In the genomic region with DNA sequence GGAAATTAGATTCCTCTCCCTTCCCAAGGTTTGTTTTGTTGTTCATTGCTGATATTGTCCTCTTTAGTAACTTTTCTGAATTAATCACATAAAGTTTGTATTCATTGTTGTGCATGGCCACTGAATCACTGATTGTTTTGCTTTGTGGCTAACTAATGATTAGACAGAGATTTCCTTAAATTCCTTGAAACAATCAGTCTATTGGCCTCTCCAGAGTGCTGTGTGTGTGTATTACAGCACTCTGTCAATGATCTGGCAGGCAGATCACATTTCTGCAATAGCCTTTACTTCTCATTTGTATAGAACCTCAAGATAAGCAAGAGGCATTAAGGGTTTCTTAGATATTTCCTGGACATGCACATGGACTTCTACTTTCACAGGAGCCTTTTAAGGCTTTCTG, we compare ENCODE assay signal across 28 cellular contexts.
DNase-seq lines count a peak whose midpoint lies in the region; ATAC-seq and TF ChIP-seq lines count a peak whose summit lies in the region.
"Had no signal": no experiment of that assay in that cellular context is flagged by ENCODE, and none has a peak within 500 bp of the region (broad histone marks: within the 10 kb centered on the region; RNA-seq: fewer than 3 reads in every experiment).

No MANE protein-coding gene starts in this region.

- ATAC-seq in upper lobe of left lung (ENCODE audit: low FRiP score in 2 of 2), result no peak
- ATAC-seq: activated CD4-positive, CD25-positive, alpha-beta regulatory T cell treated with anti-CD3 and anti-CD28 coated beads, Interleukin-2, amount 50 U/mL, for 24 hours; foreskin keratinocyte; left cardiac atrium; mucosa of descending colon; natural killer cell had no signal

- no peak overlapping the region for H3K4me2 ChIP-seq in fibroblast of lung (ENCODE audit: extremely low read depth, insufficient read depth, low read length)

- DNase-seq in COLO829 (ENCODE audit: low spot score) (peak; percentile 28), SK-MEL-5 (ENCODE audit: low read depth, low spot score) (peak; percentile 7), fibroblast of lung (ENCODE audit: low read depth in 2 of 2) (peak; percentile 19 to 70), kidney glomerular epithelial cell (lab: John Stamatoyannopoulos, UW) (peak; percentile 28), GF-D8 (lab: John Stamatoyannopoulos, UW) (no peak), OCI-M2 (lab: John Stamatoyannopoulos, UW; ENCODE audit: unreplicated experiment) (no peak), upper lobe of left lung (no peak)
- no peak for DNase-seq in activated T-helper 2 cell treated with anti-CD3 and anti-CD28 coated beads, Interferon-gamma antibody, Interleukin-2, Interleukin-4, amounts not matched to agents 10 μg/mL and 5 μg/mL and 100 μg/mL, durations not matched to agents 14 hours and 24 hours and 36 hours (ENCODE audit: low spot score)
- DNase-seq: activated CD4-positive, alpha-beta T cell treated with anti-CD3 and anti-CD28 coated beads, Interleukin-2, amount 50 U/mL, for 4 hours; activated naive CD4-positive, alpha-beta T cell; activated T-cell treated with anti-CD3 and anti-CD28 coated beads, Interleukin-2, amount 50 U/mL, for 48 hours; DMS79; foreskin keratinocyte; left cardiac atrium; MM.1S; mucosa of descending colon; natural killer cell; NCI-H1417 treated with DMSO at 0.1 percent for 48 hours; NCI-H2081; NCI-H2227 treated with DMSO at 0.1 percent for 48 hours; occipital lobe; Peyer's patch; SHP77; stimulated activated CD4-positive, alpha-beta T cell treated with anti-CD3 and anti-CD28 coated beads, Interleukin-4, amount 100 ng/mL, for 24 hours; T-helper 2 cell; thyroid gland had no signal

- H3K27ac ChIP-seq in fibroblast of lung (ENCODE audit: insufficient read depth, low read length), result no peak overlapping the region
- no peak overlapping the region for H3K27ac ChIP-seq in upper lobe of left lung
- H3K27ac ChIP-seq: foreskin keratinocyte, Peyer's patch, thyroid gland had no signal

- in situ Hi-C loops in SK-MEL-5 (cut with HindIII; ENCODE audit: low pct_unique_long_range_greater_than_20kb, low sequenced_read_pairs), result no loop called here

- TF ChIP-seq POLR2A in upper lobe of left lung (IDR thresholded peaks at IDR 0.05), result no peak

- no peak overlapping the region for H3K9ac ChIP-seq in fibroblast of lung (ENCODE audit: insufficient read depth, low read length)

- H3K4me3 ChIP-seq in fibroblast of lung (replicated peaks in 1 of 4; ENCODE audit: control extremely low read depth in 1 of 4, insufficient read depth in 1 of 4, low read depth in 3 of 4, low read length in 4 of 4), result no peak overlapping the region
- no peak overlapping the region for H3K4me3 ChIP-seq in upper lobe of left lung
- H3K4me3 ChIP-seq: lung, mucosa of descending colon, Peyer's patch, thyroid gland had no signal

- no peaks in the 10 kb centered on the region for H3K79me2 ChIP-seq in fibroblast of lung (ENCODE audit: control insufficient read depth, insufficient read depth, low read length)

- H2AFZ ChIP-seq in fibroblast of lung (ENCODE audit: low read length), result no peak overlapping the region

- no peaks in the 10 kb centered on the region for H4K20me1 ChIP-seq in fibroblast of lung (ENCODE audit: control insufficient read depth, extremely low read depth, insufficient read depth, low read length)

- no peaks in the 10 kb centered on the region for H3K9me3 ChIP-seq in fibroblast of lung (ENCODE audit: control insufficient read depth, insufficient read depth, low read depth, low read length)
- H3K9me3 ChIP-seq in upper lobe of left lung, result no peaks in the 10 kb centered on the region
- H3K9me3 ChIP-seq: mucosa of descending colon, Peyer's patch, thyroid gland had no signal

- no peaks in the 10 kb centered on the region for H3K4me1 ChIP-seq in fibroblast of lung (ENCODE audit: control insufficient read depth, extremely low read depth, insufficient read depth, low read length)
- H3K4me1 ChIP-seq in upper lobe of left lung, result no peaks in the 10 kb centered on the region
- H3K4me1 ChIP-seq: Peyer's patch, thyroid gland had no signal

- H3K27me3 Mint-ChIP-seq in activated T-helper 2 cell treated with anti-CD3 and anti-CD28 coated beads, Interferon-gamma antibody, Interleukin-2, Interleukin-4, amounts not matched to agents 10 μg/mL and 5 μg/mL and 100 μg/mL, durations not matched to agents 14 hours and 24 hours and 36 hours (ENCODE audit: low read depth), result peaks cover 12% of the 10 kb centered on the region

- TF ChIP-seq EP300 in upper lobe of left lung (IDR thresholded peaks at IDR 0.05), result no peak

- peaks cover 11% of the 10 kb centered on the region for H3K4me1 Mint-ChIP-seq in activated T-helper 2 cell treated with anti-CD3 and anti-CD28 coated beads, Interferon-gamma antibody, Interleukin-2, Interleukin-4, amounts not matched to agents 10 μg/mL and 5 μg/mL and 100 μg/mL, durations not matched to agents 14 hours and 24 hours and 36 hours (ENCODE audit: low read depth)
- H3K4me1 Mint-ChIP-seq: natural killer cell had no signal

- intact Hi-C loops in activated T-helper 2 cell treated with anti-CD3 and anti-CD28 coated beads, Interferon-gamma antibody, Interleukin-2, Interleukin-4, amounts not matched to agents 10 μg/mL and 5 μg/mL and 100 μg/mL, durations not matched to agents 14 hours and 24 hours and 36 hours (cut with micrococcal nuclease), result no loop called here

- H3K36me3 ChIP-seq in fibroblast of lung (ENCODE audit: control insufficient read depth, insufficient read depth, low read length), result no peaks in the 10 kb centered on the region
- H3K36me3 ChIP-seq in upper lobe of left lung, result no peaks in the 10 kb centered on the region
- H3K36me3 ChIP-seq: Peyer's patch, thyroid gland had no signal

- no peaks in the 10 kb centered on the region for H3K27me3 ChIP-seq in fibroblast of lung (ENCODE audit: control insufficient read depth, insufficient read depth, low read length)
- no peaks in the 10 kb centered on the region for H3K27me3 ChIP-seq in upper lobe of left lung
- H3K27me3 ChIP-seq: foreskin keratinocyte, Peyer's patch, thyroid gland had no signal

- no peak overlapping the region for H3K4me3 Mint-ChIP-seq in activated T-helper 2 cell treated with anti-CD3 and anti-CD28 coated beads, Interferon-gamma antibody, Interleukin-2, Interleukin-4, amounts not matched to agents 10 μg/mL and 5 μg/mL and 100 μg/mL, durations not matched to agents 14 hours and 24 hours and 36 hours (ENCODE audit: low read depth)
- H3K4me3 Mint-ChIP-seq: natural killer cell had no signal

- no peaks in the 10 kb centered on the region for H3K9me3 Mint-ChIP-seq in activated T-helper 2 cell treated with anti-CD3 and anti-CD28 coated beads, Interferon-gamma antibody, Interleukin-2, Interleukin-4, amounts not matched to agents 10 μg/mL and 5 μg/mL and 100 μg/mL, durations not matched to agents 14 hours and 24 hours and 36 hours
- H3K9me3 Mint-ChIP-seq: natural killer cell had no signal

- H3K27ac Mint-ChIP-seq in activated T-helper 2 cell treated with anti-CD3 and anti-CD28 coated beads, Interferon-gamma antibody, Interleukin-2, Interleukin-4, amounts not matched to agents 10 μg/mL and 5 μg/mL and 100 μg/mL, durations not matched to agents 14 hours and 24 hours and 36 hours, result no peak overlapping the region
- H3K27ac Mint-ChIP-seq: natural killer cell had no signal

- TF ChIP-seq CTCF in fibroblast of lung (conservative IDR thresholded peaks at IDR 0.05 in 1 of 2, IDR thresholded peaks at IDR 0.05 in 1 of 2; ENCODE audit: low read depth in 1 of 2, low read length in 2 of 2), result no peak
- no peak for TF ChIP-seq CTCF in upper lobe of left lung (IDR thresholded peaks at IDR 0.05)

- H3K36me3 Mint-ChIP-seq in activated T-helper 2 cell treated with anti-CD3 and anti-CD28 coated beads, Interferon-gamma antibody, Interleukin-2, Interleukin-4, amounts not matched to agents 10 μg/mL and 5 μg/mL and 100 μg/mL, durations not matched to agents 14 hours and 24 hours and 36 hours (ENCODE audit: low read depth), result no peaks in the 10 kb centered on the region
- H3K36me3 Mint-ChIP-seq: natural killer cell had no signal

Comparison
In these comparisons a context has a peak if more than half of its experiments do, and no peak if none do; other contexts are left out.
1. DNase-seq: peak in COLO829 (single experiment), SK-MEL-5 (single experiment), fibroblast of lung (2 of 2) and kidney glomerular epithelial cell (single experiment); none in GF-D8 (single experiment), OCI-M2 (single experiment), upper lobe of left lung (0 of 2) and activated T-helper 2 cell treated with anti-CD3 and anti-CD28 coated beads, Interferon-gamma antibody, Interleukin-2, Interleukin-4, amounts not matched to agents 10 μg/mL and 5 μg/mL and 100 μg/mL, durations not matched to agents 14 hours and 24 hours and 36 hours (single experiment).